2 cellular contexts compared by ENCODE assay signal in genomic region chr12:116620085-116620734, GRCh38.
A peak's percentile ranks its signal among the peaks of the same experiment; 100 is the strongest.
TF ChIP-seq lines count a peak whose summit lies in the region.

No MANE protein-coding gene starts in this region.

TF ChIP-seq in A549, 52 proteins besides CTCF, POLR2A, EP300 and RAD21 (continued from another document):
- TF ChIP-seq ELK1 (IDR thresholded peaks at IDR 0.05; ENCODE audit: low read depth, low read length), result no peak
- no peak for TF ChIP-seq MAFK (IDR thresholded peaks at IDR 0.05; ENCODE audit: partially characterized antibody)
- no peak for TF ChIP-seq ZFP36 (IDR thresholded peaks at IDR 0.05; ENCODE audit: borderline replicate concordance, partially characterized antibody)

TF ChIP-seq in HEK293, 187 proteins besides CTCF, POLR2A, EP300 and RAD21 (continued from another document):
- TF ChIP-seq, protein P1, sequence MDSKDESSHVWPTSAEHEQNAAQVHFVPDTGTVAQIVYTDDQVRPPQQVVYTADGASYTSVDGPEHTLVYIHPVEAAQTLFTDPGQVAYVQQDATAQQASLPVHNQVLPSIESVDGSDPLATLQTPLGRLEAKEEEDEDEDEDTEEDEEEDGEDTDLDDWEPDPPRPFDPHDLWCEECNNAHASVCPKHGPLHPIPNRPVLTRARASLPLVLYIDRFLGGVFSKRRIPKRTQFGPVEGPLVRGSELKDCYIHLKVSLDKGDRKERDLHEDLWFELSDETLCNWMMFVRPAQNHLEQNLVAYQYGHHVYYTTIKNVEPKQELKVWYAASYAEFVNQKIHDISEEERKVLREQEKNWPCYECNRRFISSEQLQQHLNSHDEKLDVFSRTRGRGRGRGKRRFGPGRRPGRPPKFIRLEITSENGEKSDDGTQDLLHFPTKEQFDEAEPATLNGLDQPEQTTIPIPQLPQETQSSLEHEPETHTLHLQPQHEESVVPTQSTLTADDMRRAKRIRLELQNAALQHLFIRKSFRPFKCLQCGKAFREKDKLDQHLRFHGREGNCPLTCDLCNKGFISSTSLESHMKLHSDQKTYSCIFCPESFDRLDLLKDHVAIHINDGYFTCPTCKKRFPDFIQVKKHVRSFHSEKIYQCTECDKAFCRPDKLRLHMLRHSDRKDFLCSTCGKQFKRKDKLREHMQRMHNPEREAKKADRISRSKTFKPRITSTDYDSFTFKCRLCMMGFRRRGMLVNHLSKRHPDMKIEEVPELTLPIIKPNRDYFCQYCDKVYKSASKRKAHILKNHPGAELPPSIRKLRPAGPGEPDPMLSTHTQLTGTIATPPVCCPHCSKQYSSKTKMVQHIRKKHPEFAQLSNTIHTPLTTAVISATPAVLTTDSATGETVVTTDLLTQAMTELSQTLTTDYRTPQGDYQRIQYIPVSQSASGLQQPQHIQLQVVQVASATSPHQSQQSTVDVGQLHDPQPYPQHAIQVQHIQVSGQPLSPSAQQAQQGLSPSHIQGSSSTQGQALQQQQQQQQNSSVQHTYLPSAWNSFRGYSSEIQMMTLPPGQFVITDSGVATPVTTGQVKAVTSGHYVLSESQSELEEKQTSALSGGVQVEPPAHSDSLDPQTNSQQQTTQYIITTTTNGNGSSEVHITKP (tag by site-specific recombination; IDR thresholded peaks at IDR 0.05), result no peak
- TF ChIP-seq KLF1 (tag by site-specific recombination; IDR thresholded peaks at IDR 0.05) (peak; percentile 97), ZNF677 (tag by site-specific recombination; IDR thresholded peaks at IDR 0.05) (no peak)
- TF ChIP-seq, protein P2, sequence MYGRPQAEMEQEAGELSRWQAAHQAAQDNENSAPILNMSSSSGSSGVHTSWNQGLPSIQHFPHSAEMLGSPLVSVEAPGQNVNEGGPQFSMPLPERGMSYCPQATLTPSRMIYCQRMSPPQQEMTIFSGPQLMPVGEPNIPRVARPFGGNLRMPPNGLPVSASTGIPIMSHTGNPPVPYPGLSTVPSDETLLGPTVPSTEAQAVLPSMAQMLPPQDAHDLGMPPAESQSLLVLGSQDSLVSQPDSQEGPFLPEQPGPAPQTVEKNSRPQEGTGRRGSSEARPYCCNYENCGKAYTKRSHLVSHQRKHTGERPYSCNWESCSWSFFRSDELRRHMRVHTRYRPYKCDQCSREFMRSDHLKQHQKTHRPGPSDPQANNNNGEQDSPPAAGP (tag by site-specific recombination; IDR thresholded peaks at IDR 0.05), result 0 out of 2 replicates have a peak, but pooled peaks have one; percentile 10
